In genomic region chr12:181921-182320, GRCh38 we compare ENCODE assay signal across 15 cellular contexts. TPM values are rescaled to one million over a fixed set of nuclear protein-coding genes. Genes with fewer than 3 reads are reported as not detected.
DNase-seq lines count a peak whose midpoint lies in the region; ATAC-seq, FAIRE-seq and TF ChIP-seq lines count a peak whose summit lies in the region.
"Had no signal": no experiment of that assay in that cellular context is flagged by ENCODE, and none has a peak within 500 bp of the region (broad histone marks: within the 10 kb centered on the region; RNA-seq: fewer than 3 reads in every experiment).

No MANE protein-coding gene starts in this region.

- CTCF ChIA-PET in MCF 10A (lab: Yijun Ruan, JAX) = no interaction called here

- ATAC-seq in lower lobe of right lung = no peak

- POLR2A ChIA-PET in MCF 10A (lab: Yijun Ruan, JAX) = no interaction called here

- FAIRE-seq in astrocyte (lab: Jason Lieb, UNC) (no peak), H54 (lab: Jason Lieb, UNC) (no peak)

- H3K9me3 ChIP-seq in astrocyte (ENCODE audit: insufficient read depth, low read depth, low read length) = no peaks in the 10 kb centered on the region
- no peaks in the 10 kb centered on the region for H3K9me3 ChIP-seq in lower lobe of right lung
- no peaks in the 10 kb centered on the region for H3K9me3 ChIP-seq in smooth muscle cell (replicated peaks; ENCODE audit: low read depth)
- H3K9me3 ChIP-seq: Caco-2, SJSA1 had no signal

- H3K27me3 Mint-ChIP-seq in HFFc6 (ENCODE audit: insufficient read depth) (no peaks in the 10 kb centered on the region), astrocyte (ENCODE audit: low read depth, unreplicated experiment) (peaks cover 8% of the 10 kb centered on the region), MCF 10A (ENCODE audit: insufficient read depth, unreplicated experiment) (no peaks in the 10 kb centered on the region)
- H3K27me3 Mint-ChIP-seq in activated naive CD8-positive, alpha-beta T cell treated with anti-CD3 and anti-CD28 coated beads for 36 hours = peaks cover 36% of the 10 kb centered on the region

- H3K27ac Mint-ChIP-seq in HFFc6 = peak overlapping the region; percentile 91
- H3K27ac Mint-ChIP-seq in astrocyte (ENCODE audit: unreplicated experiment) = peak overlapping the region; percentile 86
- H3K27ac Mint-ChIP-seq in MCF 10A (ENCODE audit: low read depth, unreplicated experiment) = no peak overlapping the region
- no peak overlapping the region for H3K27ac Mint-ChIP-seq in activated naive CD8-positive, alpha-beta T cell treated with anti-CD3 and anti-CD28 coated beads for 36 hours

- WGBS in smooth muscle cell (ENCODE audit: low lambda C conversion rate) = 89% methylated on average over 17 of the region's 17 CpGs

- intact Hi-C loops in lower lobe of right lung (cut with DNase I) (no loop called here), MCF 10A (cut with micrococcal nuclease) (no loop called here)

- H3K4me1 Mint-ChIP-seq in HFFc6 (ENCODE audit: low read depth) (peaks cover 47% of the 10 kb centered on the region), astrocyte (ENCODE audit: low read depth, unreplicated experiment) (peaks cover 40% of the 10 kb centered on the region), MCF 10A (ENCODE audit: insufficient read depth, unreplicated experiment) (peaks cover 1% of the 10 kb centered on the region)
- peaks cover 5% of the 10 kb centered on the region for H3K4me1 Mint-ChIP-seq in activated naive CD8-positive, alpha-beta T cell treated with anti-CD3 and anti-CD28 coated beads for 36 hours

- no peaks in the 10 kb centered on the region for H3K9me3 Mint-ChIP-seq in HFFc6
- peaks cover 3% of the 10 kb centered on the region for H3K9me3 Mint-ChIP-seq in astrocyte (ENCODE audit: unreplicated experiment)
- no peaks in the 10 kb centered on the region for H3K9me3 Mint-ChIP-seq in MCF 10A (ENCODE audit: unreplicated experiment)
- H3K9me3 Mint-ChIP-seq in activated naive CD8-positive, alpha-beta T cell treated with anti-CD3 and anti-CD28 coated beads for 36 hours = no peaks in the 10 kb centered on the region

- H3K4me2 ChIP-seq in astrocyte (ENCODE audit: low read length) (peak overlapping the region; percentile 68), smooth muscle cell (peak overlapping the region; percentile 66)

- no peaks in the 10 kb centered on the region for H3K36me3 ChIP-seq in astrocyte (ENCODE audit: insufficient read depth, low read length)
- no peaks in the 10 kb centered on the region for H3K36me3 ChIP-seq in lower lobe of right lung
- H3K36me3 ChIP-seq in smooth muscle cell (ENCODE audit: low read depth) = no peaks in the 10 kb centered on the region
- H3K36me3 ChIP-seq: SJSA1 had no signal

- H4K20me1 ChIP-seq in astrocyte (ENCODE audit: insufficient read depth, low read length) (no peaks in the 10 kb centered on the region), smooth muscle cell (ENCODE audit: low read depth) (no peaks in the 10 kb centered on the region)

- DNase-seq in HFFc6 (no peak), astrocyte (ENCODE audit: low read depth) (no peak), lower lobe of right lung (peak; percentile 41), smooth muscle cell (lab: John Stamatoyannopoulos, UW; ENCODE audit: unreplicated experiment) (no peak), MCF 10A (ENCODE audit: unreplicated experiment) (no peak), H54 (ENCODE audit: insufficient read length, low spot score) (no peak)
- DNase-seq in activated naive CD8-positive, alpha-beta T cell treated with anti-CD3 and anti-CD28 coated beads for 36 hours = no peak
- DNase-seq: C1 segment of cervical spinal cord, Caco-2, NCI-H1436, NCI-H2029 treated with DMSO at 0.1 percent for 48 hours, NCI-H510A treated with DMSO at 0.1 percent for 48 hours, RPMI8226 had no signal

- H3K36me3 Mint-ChIP-seq in HFFc6 (ENCODE audit: low read depth) = no peaks in the 10 kb centered on the region
- no peaks in the 10 kb centered on the region for H3K36me3 Mint-ChIP-seq in astrocyte (ENCODE audit: low read depth, unreplicated experiment)
- H3K36me3 Mint-ChIP-seq in MCF 10A (ENCODE audit: insufficient read depth, unreplicated experiment) = no peaks in the 10 kb centered on the region
- no peaks in the 10 kb centered on the region for H3K36me3 Mint-ChIP-seq in activated naive CD8-positive, alpha-beta T cell treated with anti-CD3 and anti-CD28 coated beads for 36 hours

- no peak for TF ChIP-seq POLR2A in H54 (IDR thresholded peaks at IDR 0.05; ENCODE audit: low read depth, low read length)

- TF ChIP-seq CTCF in HFFc6 (IDR thresholded peaks at IDR 0.05) (no peak), astrocyte (IDR thresholded peaks at IDR 0.05; ENCODE audit: insufficient read depth, low read depth, low read length) (no peak), lower lobe of right lung (IDR thresholded peaks at IDR 0.05) (no peak), smooth muscle cell (IDR thresholded peaks at IDR 0.05; ENCODE audit: borderline replicate concordance, insufficient read depth, poor library complexity, severe bottlenecking) (no peak), MCF 10A (IDR thresholded peaks at IDR 0.05; ENCODE audit: unreplicated experiment) (no peak)

- H2AFZ ChIP-seq in astrocyte (ENCODE audit: low read depth, low read length) (peak overlapping the region; percentile 39), smooth muscle cell (ENCODE audit: low read depth) (no peak overlapping the region)

- H3K79me2 ChIP-seq in astrocyte (ENCODE audit: insufficient read depth, low read length) (no peaks in the 10 kb centered on the region), smooth muscle cell (ENCODE audit: low read depth) (no peaks in the 10 kb centered on the region)

- H3K4me1 ChIP-seq in astrocyte (ENCODE audit: insufficient read depth, low read length) (peaks cover 35% of the 10 kb centered on the region), lower lobe of right lung (peaks cover 19% of the 10 kb centered on the region), smooth muscle cell (ENCODE audit: low read depth) (peaks cover 10% of the 10 kb centered on the region)

- H3K9ac ChIP-seq in astrocyte (ENCODE audit: low read length) = peak overlapping the region; percentile 33
- no peak overlapping the region for H3K9ac ChIP-seq in smooth muscle cell (ENCODE audit: low read depth)

- BruUV-seq in MCF 10A (replicated peaks; lab: Mats Ljungman, UMichigan) = no TSS peak

- no peak overlapping the region for H3K4me3 Mint-ChIP-seq in HFFc6
- no peak overlapping the region for H3K4me3 Mint-ChIP-seq in astrocyte (ENCODE audit: unreplicated experiment)
- H3K4me3 Mint-ChIP-seq in MCF 10A (ENCODE audit: unreplicated experiment) = no peak overlapping the region
- H3K4me3 Mint-ChIP-seq in activated naive CD8-positive, alpha-beta T cell treated with anti-CD3 and anti-CD28 coated beads for 36 hours = no peak overlapping the region

- H3F3A ChIP-seq in smooth muscle cell (ENCODE audit: low read depth) = peaks cover 6% of the 10 kb centered on the region

- H3K27me3 ChIP-seq in astrocyte (ENCODE audit: insufficient read depth, low read length) (no peaks in the 10 kb centered on the region), lower lobe of right lung (ENCODE audit: low read depth) (peaks cover 4% of the 10 kb centered on the region), smooth muscle cell (ENCODE audit: low read depth) (no peaks in the 10 kb centered on the region)

- H3K4me3 ChIP-seq in astrocyte (ENCODE audit: insufficient read depth, low read depth, low read length) (no peak overlapping the region), lower lobe of right lung (peak overlapping the region; percentile 19), smooth muscle cell (no peak overlapping the region)
- H3K4me3 ChIP-seq: SJSA1 had no signal

- H3K27ac ChIP-seq in astrocyte (ENCODE audit: low read depth, low read length) (peak overlapping the region; percentile 11), lower lobe of right lung (no peak overlapping the region), smooth muscle cell (ENCODE audit: low read depth) (peak overlapping the region; percentile 74)
- H3K27ac ChIP-seq: SJSA1 had no signal

RNA-seq across cellular contexts. Expression of gene SLC6A12, which starts 32.0 kb away (rescaled TPM):
- total RNA-seq in HFFc6 (2021; fragmentation: NEBNext Ultra II Directional; extraction: Animal tissue kit (Norgen Biotek cat#: 25700)) = not detected
- 2.6 and 3.0 TPM in 2 replicates for total RNA-seq in astrocyte
- 14.2 TPM for total RNA-seq in lower lobe of right lung
- total RNA-seq in smooth muscle cell = 0.22 and 1.7 TPM in 2 replicates
- 1.1 TPM in 1 of 2 replicates, not detected in the other for polyA plus RNA-seq in smooth muscle cell
- not detected in 2 replicates for total RNA-seq in MCF 10A (2022)
- not detected for total RNA-seq in activated naive CD8-positive, alpha-beta T cell treated with anti-CD3 and anti-CD28 coated beads for 36 hours
- total RNA-seq: LHCN-M2, SJSA1 had no signal

Comparison
In these comparisons a context has a peak if more than half of its experiments do, and no peak if none do; other contexts are left out.
1. H3K27ac Mint-ChIP-seq: peak in HFFc6 (single experiment) and astrocyte (single experiment); none in MCF 10A (single experiment) and activated naive CD8-positive, alpha-beta T cell treated with anti-CD3 and anti-CD28 coated beads for 36 hours (single experiment).